ENCODE assay signal across 14 cellular contexts in the genomic region with DNA sequence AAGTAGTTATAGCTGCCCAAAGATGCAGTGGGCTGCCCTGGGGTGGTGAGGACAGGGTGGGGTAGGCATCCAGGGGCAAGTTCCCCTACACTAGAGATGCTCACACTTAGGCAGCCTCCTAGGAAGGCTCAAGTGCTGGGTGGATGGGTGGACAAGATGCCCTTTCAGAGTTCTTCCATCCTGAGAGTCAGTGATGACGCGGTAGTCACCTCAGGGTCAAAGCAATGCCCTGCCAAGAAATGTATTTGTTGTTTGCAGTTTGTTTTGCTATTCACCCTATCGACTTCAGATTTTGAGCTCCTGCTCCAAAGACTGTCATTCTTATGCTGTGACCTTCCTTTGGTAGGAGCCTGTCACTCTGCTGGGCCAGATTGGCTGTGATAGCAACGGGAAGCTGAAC. TPM values are rescaled to one million over a fixed set of nuclear protein-coding genes. Genes with fewer than 3 reads are reported as not detected.
DNase-seq lines count a peak whose midpoint lies in the region; ATAC-seq, FAIRE-seq and TF ChIP-seq lines count a peak whose summit lies in the region.
"Had no signal": no experiment of that assay in that cellular context is flagged by ENCODE, and none has a peak within 500 bp of the region (broad histone marks: within the 10 kb centered on the region; RNA-seq: fewer than 3 reads in every experiment).

No MANE protein-coding gene starts in this region.

- RAD21 ChIA-PET in GM12878 (lab: Charles Lee; ENCODE audit: unreplicated experiment): interaction anchor here (1.3 to 8.7 kb wide), 6 partner anchors 9 to 53 kb away, joined by 4 to 254 read pairs (median 10); a partner anchor contains a TSS

- H3K27ac ChIP-seq in SK-N-SH (ENCODE audit: low read depth in 2 of 2, low read length in 1 of 2) (peak overlapping the region in 1 of 2 experiments; percentile 87; a peak in 2 of 4 replicates), GM12878 (ENCODE audit: control insufficient read depth, insufficient read depth) (peak overlapping the region; percentile 79), layer of hippocampus (ENCODE audit: low read depth, low read length) (peak overlapping the region; percentile 22), subcutaneous abdominal adipose tissue (ENCODE audit: low read depth, low read length) (peak overlapping the region; percentile 49)
- H3K27ac ChIP-seq: 22Rv1 had no signal

- intact Hi-C loops in GM12878 (cut with micrococcal nuclease; ENCODE audit: unreplicated experiment): no loop called here

- peaks cover 22 to 24% of the 10 kb centered on the region in 2 experiments for H3K36me3 ChIP-seq in SK-N-SH (replicated peaks in 1 of 2; ENCODE audit: control insufficient read depth in 1 of 2, insufficient read depth in 2 of 2, low read length in 1 of 2)
- H3K36me3 ChIP-seq in GM12878 (ENCODE audit: control insufficient read depth in 2 of 2, insufficient read depth in 2 of 2, low read length in 1 of 2): peaks cover 14 to 37% of the 10 kb centered on the region in 2 experiments
- H3K36me3 ChIP-seq in subcutaneous abdominal adipose tissue (ENCODE audit: control insufficient read depth in 5 of 5, insufficient read depth in 5 of 5, low read length in 5 of 5): peaks cover 0 to 32% (median 21%) of the 10 kb centered on the region in 5 donors

- 0 out of 2 replicates have a peak overlapping the region, but pooled peaks have one; percentile 50 for H3K4me2 ChIP-seq in SK-N-SH
- no peak overlapping the region for H3K4me2 ChIP-seq in GM12878 (ENCODE audit: control insufficient read depth, insufficient read depth)

- H2AFZ ChIP-seq in SK-N-SH (ENCODE audit: low read depth): no peak overlapping the region
- H2AFZ ChIP-seq in GM12878 (ENCODE audit: control insufficient read depth, low read depth, low read length): no peak overlapping the region

- peaks cover 49% of the 10 kb centered on the region for H3F3A ChIP-seq in SK-N-SH (replicated peaks; ENCODE audit: insufficient read depth)

- no TSS peak for BruUV-seq in GM12878 (replicated peaks; lab: Mats Ljungman, UMichigan)

- H3K4me1 ChIP-seq in SK-N-SH (ENCODE audit: control insufficient read depth in 1 of 2, insufficient read depth in 2 of 2, low read depth in 1 of 2, low read length in 1 of 2) (peaks cover 0 to 38% of the 10 kb centered on the region in 2 experiments; a peak in 2 of 4 replicates), GM12878 (ENCODE audit: control insufficient read depth, insufficient read depth, low read length) (peaks cover 9% of the 10 kb centered on the region; the same call in 1 of the 2 replicates), subcutaneous abdominal adipose tissue (ENCODE audit: control insufficient read depth in 5 of 5, insufficient read depth in 5 of 5, low read length in 5 of 5) (peaks cover 8 to 30% (median 17%) of the 10 kb centered on the region in 5 donors)

- H3K9me2 ChIP-seq in SK-N-SH: no peaks in the 10 kb centered on the region

- DNase-seq in SK-N-SH (no peak), GM12878 (ENCODE audit: low read depth, low spot score) (no peak), MV-4-11 (lab: John Stamatoyannopoulos, UW) (no peak), AG08395 (ENCODE audit: low spot score) (no peak)
- DNase-seq: KG1; NCI-H1092 treated with DMSO at 0.1 percent for 48 hours; stimulated activated CD4-positive, alpha-beta T cell treated with anti-CD3 and anti-CD28 coated beads, Interleukin-2, amount 100 ng/mL, for 48 hours had no signal

- in situ Hi-C loops in GM12878 (cut with MboI): no loop called here

- H3K9me3 ChIP-seq in SK-N-SH: no peaks in the 10 kb centered on the region
- H3K9me3 ChIP-seq in GM12878 (replicated peaks; ENCODE audit: control insufficient read depth, insufficient read depth, low read length): no peaks in the 10 kb centered on the region
- H3K9me3 ChIP-seq in subcutaneous abdominal adipose tissue (ENCODE audit: control insufficient read depth in 5 of 5, low read length in 5 of 5): no peaks in the 10 kb centered on the region
- H3K9me3 ChIP-seq: gastroesophageal sphincter, right atrium auricular region had no signal

- no peak for TF ChIP-seq EP300 in SK-N-SH (IDR thresholded peaks at IDR 0.05; ENCODE audit: borderline replicate concordance in 1 of 2, low read depth in 1 of 2, low read length in 1 of 2)
- no peak for TF ChIP-seq EP300 in GM12878 (IDR thresholded peaks at IDR 0.05; ENCODE audit: borderline replicate concordance in 1 of 2, control insufficient read depth in 1 of 2, low read depth in 2 of 2, low read length in 2 of 2)

- H4K20me1 ChIP-seq in SK-N-SH (ENCODE audit: insufficient read depth) (no peaks in the 10 kb centered on the region), GM12878 (ENCODE audit: control insufficient read depth, insufficient read depth) (no peaks in the 10 kb centered on the region)

- TF ChIP-seq CTCF in SK-N-SH (IDR thresholded peaks at IDR 0.05): no peak
- TF ChIP-seq CTCF in GM12878 (IDR thresholded peaks at IDR 0.05 in 2 of 3, conservative IDR thresholded peaks at IDR 0.05 in 1 of 3; ENCODE audit: control insufficient read depth in 2 of 3, extremely low read depth in 1 of 3, insufficient read depth in 1 of 3, low read depth in 3 of 3, low read length in 3 of 3): no peak

- FAIRE-seq in GM12878 (lab: Jason Lieb, UNC): no peak

- TF ChIP-seq RAD21 in SK-N-SH (IDR thresholded peaks at IDR 0.05; ENCODE audit: low read length) (no peak), GM12878 (IDR thresholded peaks at IDR 0.05; ENCODE audit: insufficient read depth, low read depth, low read length) (no peak)

- 87% methylated on average over 4 of the region's 4 CpGs for WGBS in SK-N-SH (ENCODE audit: low lambda C conversion rate)
- WGBS in GM12878 (ENCODE audit: insufficient coverage, insufficient replicate concordance, low lambda C conversion rate, missing lambda C conversion rate): 98% methylated on average over 4 of the region's 4 CpGs

- CTCF ChIA-PET in SK-N-SH (lab: Yijun Ruan, JAX): interaction anchor here (37.6 kb wide), 1 partner anchor 41 kb away, joined by 1118 read pairs; a partner anchor contains a TSS
- CTCF ChIA-PET in GM12878 (lab: Yijun Ruan, JAX): interaction anchor here (0.6 to 11.8 kb wide), 7 partner anchors 9 to 230 kb away, joined by 3 to 351 read pairs (median 9); a partner anchor contains a TSS

- ATAC-seq in SK-N-SH treated with all-trans-retinoic acid at 6 μM for 48 hours (no peak), GM12878 (no peak), HG03039 (IDR thresholded peaks at IDR 0.05; ENCODE audit: unreplicated experiment) (no peak)
- ATAC-seq: gastroesophageal sphincter had no signal

- H3K79me2 ChIP-seq in SK-N-SH (ENCODE audit: insufficient read depth) (no peaks in the 10 kb centered on the region), GM12878 (ENCODE audit: control insufficient read depth, insufficient read depth, low read length) (no peaks in the 10 kb centered on the region)

- peak overlapping the region; percentile 21; the same call in 1 of the 2 replicates for H3K9ac ChIP-seq in SK-N-SH
- H3K9ac ChIP-seq in GM12878 (ENCODE audit: control insufficient read depth, insufficient read depth, low read length): no peak overlapping the region
- H3K9ac ChIP-seq in subcutaneous abdominal adipose tissue (ENCODE audit: low read length in 5 of 5): peak overlapping the region in 1 of 5 donors; percentile 17

- POLR2A ChIA-PET in SK-N-SH (lab: Yijun Ruan, JAX) (no interaction called here), GM12878 (lab: Charles Lee) (interaction anchor here (1.0 to 2.2 kb wide), 6 partner anchors 9 to 48 kb away, joined by 3 to 9 read pairs (median 4); a partner anchor contains a TSS)

- no peak for TF ChIP-seq POLR2A in GM12878 (IDR thresholded peaks at IDR 0.05; ENCODE audit: low read depth, low read length)

- SMC1A ChIA-PET in GM12878 (lab: Charles Lee; ENCODE audit: uncharacterized antibody, unreplicated experiment): interaction anchor here (1.0 to 10.3 kb wide), 6 partner anchors 10 to 49 kb away, joined by 3 to 180 read pairs (median 14); a partner anchor contains a TSS

- H3K27me3 ChIP-seq in SK-N-SH (ENCODE audit: insufficient read depth): no peaks in the 10 kb centered on the region
- no peaks in the 10 kb centered on the region for H3K27me3 ChIP-seq in GM12878 (replicated peaks in 1 of 2; ENCODE audit: control insufficient read depth in 2 of 2, insufficient read depth in 2 of 2, low read length in 1 of 2)
- H3K27me3 ChIP-seq in layer of hippocampus (ENCODE audit: control insufficient read depth, insufficient read depth, low read length): no peaks in the 10 kb centered on the region
- H3K27me3 ChIP-seq in subcutaneous abdominal adipose tissue (ENCODE audit: control insufficient read depth in 5 of 5, insufficient read depth in 4 of 5, low read length in 5 of 5): no peaks in the 10 kb centered on the region
- H3K27me3 ChIP-seq: gastroesophageal sphincter, right atrium auricular region had no signal

- H3K4me3 ChIP-seq in SK-N-SH (ENCODE audit: low read depth in 2 of 2, low read length in 1 of 2) (no peak overlapping the region), GM12878 (no peak overlapping the region), subcutaneous abdominal adipose tissue (ENCODE audit: low read depth in 1 of 5, low read length in 5 of 5) (no peak overlapping the region)
- H3K4me3 ChIP-seq: gastroesophageal sphincter, right atrium auricular region had no signal

RNA-seq across cellular contexts. Expression of a gene that starts 18.9 kb away (rescaled TPM):
- 18.4 and 19.4 TPM in 2 replicates for polyA plus RNA-seq in SK-N-SH (2012; rRNA removed)
- 10.1 and 12.1 TPM in 2 replicates for polyA plus RNA-seq in SK-N-SH (2012; cell fraction: cytosol; rRNA removed)
- polyA plus RNA-seq in SK-N-SH (2012; cell fraction: nucleus; rRNA removed): 26.0 and 41.1 TPM in 2 replicates
- total RNA-seq in GM12878 (2013; cell fraction: nucleolus; rRNA removed): 81.0 and 93.1 TPM in 2 replicates
- 53.8 and 56.5 TPM in 2 replicates for total RNA-seq in GM12878 (2014; rRNA removed)
- 53.4 and 55.5 TPM in 2 replicates for total RNA-seq in GM12878 (2014; rRNA removed; fragmentation: Illumina TruSeq; extraction: Trizol)
- 46.2 and 49.5 TPM in 2 replicates for total RNA-seq in GM12878 (2021)
- 11.7 TPM for polyA plus RNA-seq in GM12878 (2011; ENCODE audit: low read depth)
- 75.3 and 93.0 TPM in 2 replicates for polyA plus RNA-seq in GM12878 (2011; rRNA removed)
- 76.4 and 81.2 TPM in 2 replicates for polyA plus RNA-seq in GM12878 (2011; cell fraction: cytosol; rRNA removed)
- 87.8 and 107 TPM in 2 replicates for polyA plus RNA-seq in GM12878 (2011; cell fraction: nucleus; rRNA removed)
- 22.4 and 27.2 TPM in 2 replicates for polyA plus RNA-seq in GM12878 (2012)
- polyA plus RNA-seq in GM12878 (2014; fragmentation: Illumina TruSeq; extraction: Trizol): 121 and 146 TPM in 2 replicates
- 1 to 10 TPM; 4.2 to 8.7 TPM for polyA plus RNA-seq in GM12878 (2014; fragmentation: Nextera tagmentation; extraction: Ambion mirVana)
- polyA plus RNA-seq in GM12878 (2014; rRNA removed): 55.8 and 56.3 TPM in 2 replicates
- 100 to 1,000 TPM; 112 to 115 TPM for polyA plus RNA-seq in GM12878 (2016; fragmentation: Nextera tagmentation; extraction: Ambion mirVana)
- polyA minus RNA-seq in GM12878 (2011; rRNA and poly(A)+ RNA removed): 89.5 and 104 TPM in 2 replicates
- 20.0 and 23.6 TPM in 2 replicates for polyA minus RNA-seq in GM12878 (2011; cell fraction: cytosol; rRNA and poly(A)+ RNA removed)
- 37.4 and 51.2 TPM in 2 replicates for polyA minus RNA-seq in GM12878 (2011; cell fraction: nucleus; rRNA and poly(A)+ RNA removed)

RNA-seq across cellular contexts. Expression of a gene that starts 34.0 kb away (rescaled TPM):
- 5.1 and 8.1 TPM in 2 replicates for polyA plus RNA-seq in SK-N-SH (2012; rRNA removed)
- polyA plus RNA-seq in SK-N-SH (2012; cell fraction: cytosol; rRNA removed): 2.5 and 4.1 TPM in 2 replicates
- polyA plus RNA-seq in SK-N-SH (2012; cell fraction: nucleus; rRNA removed): 5.6 and 7.7 TPM in 2 replicates
- 3.5 and 4.6 TPM in 2 replicates for total RNA-seq in GM12878 (2013; cell fraction: nucleolus; rRNA removed)
- total RNA-seq in GM12878 (2014; rRNA removed): 0.44 TPM in 1 of 2 replicates, not detected in the other
- 0.23 TPM in 1 of 2 replicates, not detected in the other for total RNA-seq in GM12878 (2014; rRNA removed; fragmentation: Illumina TruSeq; extraction: Trizol)
- 0.66 and 1.2 TPM in 2 replicates for total RNA-seq in GM12878 (2021)
- 0.13 TPM for polyA plus RNA-seq in GM12878 (2011; ENCODE audit: low read depth)
- polyA plus RNA-seq in GM12878 (2011; rRNA removed): 0.03 TPM in 1 of 2 replicates, not detected in the other
- polyA plus RNA-seq in GM12878 (2011; cell fraction: cytosol; rRNA removed): 0.08 TPM in 1 of 2 replicates, not detected in the other
- polyA plus RNA-seq in GM12878 (2011; cell fraction: nucleus; rRNA removed): 0.41 and 0.58 TPM in 2 replicates
- 0.88 and 1.3 TPM in 2 replicates for polyA plus RNA-seq in GM12878 (2012)
- polyA plus RNA-seq in GM12878 (2014; fragmentation: Illumina TruSeq; extraction: Trizol): 0.06 TPM in 1 of 2 replicates, not detected in the other
- polyA plus RNA-seq in GM12878 (2014; fragmentation: Nextera tagmentation; extraction: Ambion mirVana): under 1 TPM in 1 of 2 experiments, not detected in 1; 0.07 TPM
- polyA plus RNA-seq in GM12878 (2014; rRNA removed): 0.12 and 0.41 TPM in 2 replicates
- polyA plus RNA-seq in GM12878 (2016; fragmentation: Nextera tagmentation; extraction: Ambion mirVana): under 1 TPM; 0.09 to 0.13 TPM
- 0.46 TPM in 1 of 2 replicates, not detected in the other for polyA minus RNA-seq in GM12878 (2011; rRNA and poly(A)+ RNA removed)
- polyA minus RNA-seq in GM12878 (2011; cell fraction: cytosol; rRNA and poly(A)+ RNA removed): 0.53 TPM in 1 of 2 replicates, not detected in the other
- polyA minus RNA-seq in GM12878 (2011; cell fraction: nucleus; rRNA and poly(A)+ RNA removed): 0.12 TPM in 1 of 2 replicates, not detected in the other

RNA-seq across cellular contexts. Expression of a gene that starts 53.0 kb away (rescaled TPM):
- polyA plus RNA-seq in SK-N-SH (2012; rRNA removed) (29.6 and 44.9 TPM in 2 replicates), GM12878 (2011; rRNA removed) (24.3 and 29.4 TPM in 2 replicates), GM12878 (2014; fragmentation: Illumina TruSeq; extraction: Trizol) (44.0 and 54.1 TPM in 2 replicates), GM12878 (2014; fragmentation: Nextera tagmentation; extraction: Ambion mirVana) (10 to 100 TPM; 14.7 to 15.0 TPM), GM12878 (2014; rRNA removed) (32.0 and 33.1 TPM in 2 replicates), GM12878 (2016; fragmentation: Nextera tagmentation; extraction: Ambion mirVana) (10 to 100 TPM; 56.8 to 60.0 TPM)
- 32.6 and 36.7 TPM in 2 replicates for polyA plus RNA-seq in SK-N-SH (2012; cell fraction: cytosol; rRNA removed)
- polyA plus RNA-seq in SK-N-SH (2012; cell fraction: nucleus; rRNA removed): 71.8 and 81.4 TPM in 2 replicates
- total RNA-seq in GM12878 (2013; cell fraction: nucleolus; rRNA removed): 54.0 and 61.9 TPM in 2 replicates
- total RNA-seq in GM12878 (2014; rRNA removed) (34.0 and 36.2 TPM in 2 replicates), GM12878 (2014; rRNA removed; fragmentation: Illumina TruSeq; extraction: Trizol) (27.5 and 27.9 TPM in 2 replicates), GM12878 (2021) (49.2 and 57.3 TPM in 2 replicates)
- 20.0 TPM for polyA plus RNA-seq in GM12878 (2011; ENCODE audit: low read depth)
- 40.3 and 53.9 TPM in 2 replicates for polyA plus RNA-seq in GM12878 (2011; cell fraction: cytosol; rRNA removed)
- polyA plus RNA-seq in GM12878 (2011; cell fraction: nucleus; rRNA removed): 79.8 and 81.5 TPM in 2 replicates
- 37.2 and 38.7 TPM in 2 replicates for polyA plus RNA-seq in GM12878 (2012)
- polyA minus RNA-seq in GM12878 (2011; rRNA and poly(A)+ RNA removed): 28.1 and 45.1 TPM in 2 replicates
- 15.8 and 23.3 TPM in 2 replicates for polyA minus RNA-seq in GM12878 (2011; cell fraction: cytosol; rRNA and poly(A)+ RNA removed)
- polyA minus RNA-seq in GM12878 (2011; cell fraction: nucleus; rRNA and poly(A)+ RNA removed): 19.9 and 34.4 TPM in 2 replicates
